Comparison of ENCODE assay signal across 8 cellular contexts in the genomic region with DNA sequence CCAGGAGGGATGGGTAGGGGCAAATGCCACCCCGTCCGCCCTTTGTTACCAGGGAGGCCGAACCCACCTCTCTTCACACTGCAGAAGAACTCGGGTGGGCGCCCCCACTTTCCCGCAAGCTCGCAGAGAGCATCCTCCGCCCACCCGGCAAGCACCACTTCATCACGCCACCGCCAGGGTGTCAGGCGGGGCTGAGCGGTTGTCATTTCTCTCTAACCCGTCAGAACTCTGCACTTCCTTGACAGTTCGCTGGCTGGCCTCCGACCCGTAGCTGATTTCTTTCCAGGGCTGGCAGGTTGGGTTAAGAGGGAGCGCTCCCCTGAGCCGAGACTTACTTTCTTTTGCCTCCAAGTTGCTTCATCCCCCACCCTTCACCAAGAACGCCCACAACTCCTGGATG.
DNase-seq lines count a peak whose midpoint lies in the region; ATAC-seq, FAIRE-seq and TF ChIP-seq lines count a peak whose summit lies in the region.
"Not testable (repeated sequence)": the region's sequence is repeated elsewhere in the genome, so short reads cannot be mapped to it uniquely, and the experiment has no call there.

No MANE protein-coding gene starts in this region.

- H3K9me3 ChIP-seq in BLaER1; OCI-LY3 (ENCODE audit: insufficient read depth, low read length); astrocyte (ENCODE audit: insufficient read depth, low read depth, low read length): not testable (repeated sequence)

- CTCF ChIA-PET in activated CD8-positive, alpha-beta T cell treated with anti-CD3 and anti-CD28 coated beads for 36 hours (lab: Charles Lee) = not testable (repeated sequence)

- H2AFZ ChIP-seq in OCI-LY3 (ENCODE audit: low read depth, low read length) = not testable (repeated sequence)
- peak overlapping the region; percentile 18 for H2AFZ ChIP-seq in astrocyte (ENCODE audit: low read depth, low read length)

- H3K4me1 Mint-ChIP-seq in activated CD8-positive, alpha-beta T cell treated with anti-CD3 and anti-CD28 coated beads for 36 hours (ENCODE audit: low read depth); astrocyte (ENCODE audit: low read depth, unreplicated experiment): not testable (repeated sequence)

- H3K4me3 Mint-ChIP-seq in activated CD8-positive, alpha-beta T cell treated with anti-CD3 and anti-CD28 coated beads for 36 hours = peak overlapping the region; percentile 38
- H3K4me3 Mint-ChIP-seq in astrocyte (ENCODE audit: unreplicated experiment) = peak overlapping the region; percentile 67

- not testable (repeated sequence) for H3K27ac ChIP-seq in BLaER1; OCI-LY3 (ENCODE audit: low read length); astrocyte (ENCODE audit: low read depth, low read length); foreskin keratinocyte

- DNase-seq in H7 = peak; percentile 64
- DNase-seq in activated CD8-positive, alpha-beta T cell treated with anti-CD3 and anti-CD28 coated beads for 36 hours = peak; percentile 74
- not testable (repeated sequence) for DNase-seq in astrocyte (ENCODE audit: low read depth); foreskin keratinocyte
- peak; percentile 7 for DNase-seq in myocyte (ENCODE audit: low read depth)
- peak; percentile 23 for DNase-seq in stimulated activated CD8-positive, alpha-beta memory T cell treated with anti-CD3 and anti-CD28 coated beads, Interleukin-12 subunit alpha, Interleukin-12 subunit beta, amount 100 ng/mL, for 1 hour (ENCODE audit: low read depth)

- H3K27me3 ChIP-seq in BLaER1; H7 (ENCODE audit: control insufficient read depth, insufficient read depth, low read length); OCI-LY3 (ENCODE audit: low read depth, low read length); astrocyte (ENCODE audit: insufficient read depth, low read length); foreskin keratinocyte: not testable (repeated sequence)

- peaks cover 17% of the 10 kb centered on the region for H3K4me1 ChIP-seq in BLaER1
- not testable (repeated sequence) for H3K4me1 ChIP-seq in OCI-LY3 (ENCODE audit: low read length); astrocyte (ENCODE audit: insufficient read depth, low read length); foreskin keratinocyte

- not testable (repeated sequence) for H3K36me3 Mint-ChIP-seq in activated CD8-positive, alpha-beta T cell treated with anti-CD3 and anti-CD28 coated beads for 36 hours (ENCODE audit: low read depth); astrocyte (ENCODE audit: low read depth, unreplicated experiment)

- not testable (repeated sequence) for H3K27me3 Mint-ChIP-seq in activated CD8-positive, alpha-beta T cell treated with anti-CD3 and anti-CD28 coated beads for 36 hours; astrocyte (ENCODE audit: low read depth, unreplicated experiment)

- intact Hi-C loops in activated CD8-positive, alpha-beta T cell treated with anti-CD3 and anti-CD28 coated beads for 36 hours (cut with micrococcal nuclease) = not testable (repeated sequence)

- not testable (repeated sequence) for TF ChIP-seq CTCF in OCI-LY3 (IDR thresholded peaks at IDR 0.05; ENCODE audit: low read depth, low read length); astrocyte (IDR thresholded peaks at IDR 0.05; ENCODE audit: insufficient read depth, low read depth, low read length)
- TF ChIP-seq CTCF in activated CD8-positive, alpha-beta T cell treated with anti-CD3 and anti-CD28 coated beads for 36 hours (IDR thresholded peaks at IDR 0.05) = peak; percentile 54
- TF ChIP-seq CTCF in foreskin keratinocyte (conservative IDR thresholded peaks at IDR 0.05) = peak; percentile 28

- H4K20me1 ChIP-seq in BLaER1; OCI-LY3 (ENCODE audit: insufficient read depth, low read length); astrocyte (ENCODE audit: insufficient read depth, low read length): not testable (repeated sequence)

- H3K4me2 ChIP-seq in BLaER1 (peak overlapping the region; percentile 65), OCI-LY3 (ENCODE audit: low read length) (peak overlapping the region; percentile 33), astrocyte (ENCODE audit: low read length) (peak overlapping the region; percentile 67)

- peak; percentile 85 for ATAC-seq in activated CD8-positive, alpha-beta T cell treated with anti-CD3 and anti-CD28 coated beads for 36 hours
- ATAC-seq in foreskin keratinocyte = peak; percentile 52

- H3K79me2 ChIP-seq in OCI-LY3 (ENCODE audit: low read length); astrocyte (ENCODE audit: insufficient read depth, low read length): not testable (repeated sequence)

- POLR2A ChIA-PET in activated CD8-positive, alpha-beta T cell treated with anti-CD3 and anti-CD28 coated beads for 36 hours (lab: Charles Lee) = not testable (repeated sequence)

- not testable (repeated sequence) for H3K36me3 ChIP-seq in BLaER1; H7 (replicated peaks; ENCODE audit: control insufficient read depth, insufficient read depth, low read length); OCI-LY3 (replicated peaks; ENCODE audit: low read depth, low read length); astrocyte (ENCODE audit: insufficient read depth, low read length)

- not testable (repeated sequence) for H3K9me3 Mint-ChIP-seq in activated CD8-positive, alpha-beta T cell treated with anti-CD3 and anti-CD28 coated beads for 36 hours; astrocyte (ENCODE audit: unreplicated experiment)

- not testable (repeated sequence) for H3K27ac Mint-ChIP-seq in activated CD8-positive, alpha-beta T cell treated with anti-CD3 and anti-CD28 coated beads for 36 hours
- H3K27ac Mint-ChIP-seq in astrocyte (ENCODE audit: unreplicated experiment) = peak overlapping the region; percentile 26

- FAIRE-seq in astrocyte (lab: Jason Lieb, UNC) = not testable (repeated sequence)

- H3K9ac ChIP-seq in BLaER1; OCI-LY3 (ENCODE audit: low read length); astrocyte (ENCODE audit: low read length): not testable (repeated sequence)

- H3K4me3 ChIP-seq in BLaER1; astrocyte (ENCODE audit: insufficient read depth, low read depth, low read length): not testable (repeated sequence)
- peak overlapping the region; percentile 5; the same call in 1 of the 2 replicates for H3K4me3 ChIP-seq in H7 (ENCODE audit: insufficient read depth, low read depth, low read length)
- peak overlapping the region; percentile 50 for H3K4me3 ChIP-seq in OCI-LY3 (ENCODE audit: low read length)
